In genomic region chr14:93962701-93963601, GRCh38 we compare ENCODE assay signal across 9 cellular contexts. TPM values are rescaled to one million over a fixed set of nuclear protein-coding genes. Genes with fewer than 3 reads are reported as not detected.
DNase-seq lines count a peak whose midpoint lies in the region; ATAC-seq lines count a peak whose summit lies in the region.
"Had no signal": no experiment of that assay in that cellular context is flagged by ENCODE, and none has a peak within 500 bp of the region (broad histone marks: within the 10 kb centered on the region; RNA-seq: fewer than 3 reads in every experiment).

No MANE protein-coding gene starts in this region.

- peak; percentile 85 for DNase-seq in CD1c-positive myeloid dendritic cell (ENCODE audit: extremely low spot score)
- DNase-seq in GM19238 (ENCODE audit: insufficient read length, low spot score), result peak; percentile 69
- peak; percentile 68 for DNase-seq in SKM-1 treated with dmso at 0.1 percent for 144 hours (lab: John Stamatoyannopoulos, UW; ENCODE audit: unreplicated experiment)
- DNase-seq in dermis blood vessel endothelial cell, result peak; percentile 21
- DNase-seq in stimulated activated CD8-positive, alpha-beta memory T cell treated with anti-CD3 and anti-CD28 coated beads, Interleukin-4, amount 100 ng/mL, for 48 hours, result peak; percentile 64
- DNase-seq in NCI-H526 treated with DMSO at 0.1 percent for 48 hours (lab: John Stamatoyannopoulos, UW), result no peak
- DNase-seq in SHP77 treated with DMSO at 0.1 percent for 48 hours (lab: John Stamatoyannopoulos, UW), result no peak

- ATAC-seq in HG03108 (IDR thresholded peaks at IDR 0.05; ENCODE audit: unreplicated experiment), result peak; percentile 45

RNA-seq across cellular contexts. Expression of gene ASB2, which starts 13.4 kb away (rescaled TPM):
- total RNA-seq in dermis blood vessel endothelial cell, result 0.05 TPM in 1 of 2 replicates, not detected in the other

RNA-seq across cellular contexts. Expression of gene CCDC197, which starts 34.1 kb away (rescaled TPM):
- total RNA-seq in dermis blood vessel endothelial cell, result not detected in 2 replicates
- total RNA-seq: breast epithelium had no signal

RNA-seq across cellular contexts. Expression of gene FAM181A, which starts 35.8 kb away (rescaled TPM):
- total RNA-seq in dermis blood vessel endothelial cell, result not detected in 2 replicates
- total RNA-seq: breast epithelium had no signal

Comparison
In these comparisons a context has a peak if more than half of its experiments do, and no peak if none do; other contexts are left out.
1. DNase-seq: peak in CD1c-positive myeloid dendritic cell (single experiment), GM19238 (single experiment), SKM-1 treated with dmso at 0.1 percent for 144 hours (single experiment), dermis blood vessel endothelial cell (single experiment) and stimulated activated CD8-positive, alpha-beta memory T cell treated with anti-CD3 and anti-CD28 coated beads, Interleukin-4, amount 100 ng/mL, for 48 hours (single experiment); none in NCI-H526 treated with DMSO at 0.1 percent for 48 hours (single experiment) and SHP77 treated with DMSO at 0.1 percent for 48 hours (single experiment).